17 cellular contexts compared by ENCODE assay signal in the genomic region with DNA sequence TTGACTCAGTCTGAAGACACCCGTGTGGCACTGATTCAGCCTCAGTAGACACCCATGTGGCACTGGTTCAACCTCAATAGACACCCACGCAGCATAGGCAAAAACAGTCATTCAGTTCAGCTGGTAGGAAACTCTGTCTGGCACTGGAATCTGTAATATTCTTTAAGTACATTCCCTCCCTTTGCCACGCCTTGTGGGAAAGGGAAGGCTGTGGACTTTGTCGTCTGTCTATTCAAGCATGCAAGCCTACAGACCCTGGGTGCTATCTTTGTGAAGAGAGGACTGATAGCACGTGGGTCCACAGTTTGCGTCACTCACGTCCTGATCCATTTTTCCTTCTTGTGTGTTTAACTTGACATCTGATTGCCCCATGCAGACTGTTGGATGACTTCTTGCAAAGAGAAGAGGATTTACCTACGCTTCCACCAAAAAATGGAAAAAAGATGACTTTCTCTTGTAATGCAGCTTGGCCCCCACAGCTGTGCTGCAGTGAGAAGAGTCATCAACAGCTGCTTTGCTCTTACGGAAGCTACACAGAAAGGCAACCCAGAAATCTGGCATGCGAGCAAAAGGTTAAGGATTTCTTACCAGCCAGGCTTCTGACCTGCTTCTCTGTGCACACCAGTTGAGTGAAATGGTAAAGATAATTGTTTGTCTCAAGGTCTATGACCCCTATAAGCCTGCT.
DNase-seq lines count a peak whose midpoint lies in the region; ATAC-seq, FAIRE-seq and TF ChIP-seq lines count a peak whose summit lies in the region.
"Had no signal": no experiment of that assay in that cellular context is flagged by ENCODE, and none has a peak within 500 bp of the region (broad histone marks: within the 10 kb centered on the region; RNA-seq: fewer than 3 reads in every experiment).

No MANE protein-coding gene starts in this region.

- DNase-seq in A549 (ENCODE audit: low read depth in 1 of 2, low spot score in 1 of 2) (peak in 1 of 2 experiments; percentile 69), MG63 (peak; percentile 38), epithelial cell of proximal tubule (ENCODE audit: low read depth) (peak; percentile 99), myocyte (ENCODE audit: low read depth) (peak; percentile 79), HAP-1 (ENCODE audit: low spot score in 2 of 2) (no peak)
- DNase-seq in activated CD4-positive, CD25-positive, alpha-beta regulatory T cell treated with anti-CD3 and anti-CD28 coated beads, Interleukin-2, amount 50 U/mL, for 72 hours, result no peak
- DNase-seq in activated CD8-positive, alpha-beta memory T cell treated with anti-CD3 and anti-CD28 coated beads, Interleukin-2, amount 50 U/mL, for 4 hours, result no peak
- DNase-seq: activated CD4-positive, alpha-beta T cell treated with anti-CD3 and anti-CD28 coated beads, Interleukin-2, amount 50 U/mL, for 1 hour; NCI-H1092; NCI-H345; substantia nigra; T-helper 2 cell had no signal

- no peak for FAIRE-seq in A549 (lab: Jason Lieb, UNC)
- FAIRE-seq: GM12891, GM19239 had no signal

- TF ChIP-seq RAD21 in A549 (conservative IDR thresholded peaks at IDR 0.05 in 1 of 2, IDR thresholded peaks at IDR 0.05 in 1 of 2), result no peak

- H3K27ac ChIP-seq in A549, result peak overlapping the region; percentile 63 to 66

- no peak overlapping the region for H3K4me3 ChIP-seq in A549
- no peak overlapping the region for H3K4me3 ChIP-seq in MG63
- peak overlapping the region; percentile 17 for H3K4me3 ChIP-seq in epithelial cell of proximal tubule (ENCODE audit: low read depth, low read length)
- no peak overlapping the region for H3K4me3 ChIP-seq in HAP-1
- H3K4me3 ChIP-seq: GM23338 had no signal

- WGBS in A549 (ENCODE audit: missing lambda C conversion rate), result 55% methylated on average over 10 of the region's 10 CpGs

- POLR2A ChIA-PET in A549 (lab: Yijun Ruan, JAX), result no interaction called here

- H3K9me3 ChIP-seq in A549 (no peaks in the 10 kb centered on the region), MG63 (no peaks in the 10 kb centered on the region), HAP-1 (no peaks in the 10 kb centered on the region)

- TF ChIP-seq POLR2A in A549 (IDR thresholded peaks at IDR 0.05; ENCODE audit: low read length), result no peak

- peak overlapping the region; percentile 35 for H3K4me2 ChIP-seq in A549
- H3K4me2 ChIP-seq: GM23338 had no signal

- no peaks in the 10 kb centered on the region for H3K36me3 ChIP-seq in MG63
- no peaks in the 10 kb centered on the region for H3K36me3 ChIP-seq in HAP-1 (replicated peaks)

- H3K4me1 ChIP-seq in A549 (peaks cover 55% of the 10 kb centered on the region), HAP-1 (no peaks in the 10 kb centered on the region)

- in situ Hi-C loops in HAP-1 (cut with MboI; ENCODE audit: low sequenced_read_pairs), result no loop called here

- H3K27me3 ChIP-seq in MG63 (no peaks in the 10 kb centered on the region), HAP-1 (ENCODE audit: low read depth) (no peaks in the 10 kb centered on the region)

- no peak for TF ChIP-seq CTCF in A549 (IDR thresholded peaks at IDR 0.05)
- no peak for TF ChIP-seq CTCF in epithelial cell of proximal tubule (conservative IDR thresholded peaks at IDR 0.05; ENCODE audit: low read depth, low read length)

- CTCF ChIA-PET in A549 (lab: Yijun Ruan, JAX), result interaction anchor here (1.2 kb wide), 1 partner anchor 1099 kb away, joined by 3 read pairs; no protein-coding TSS in a partner anchor

- ATAC-seq in A549 (peak; percentile 54 to 72; a peak in 3 of 6 replicates), GM18907 (IDR thresholded peaks at IDR 0.05; ENCODE audit: unreplicated experiment) (no peak)
- ATAC-seq: GM23338, sciatic nerve had no signal

- no peak for TF ChIP-seq EP300 in A549 (IDR thresholded peaks at IDR 0.05)

TF ChIP-seq in A549, 52 proteins besides CTCF, POLR2A, EP300 and RAD21 (continues in another document):
- no peak for TF ChIP-seq EHF (CRISPR knock-in tag; IDR thresholded peaks at IDR 0.05)
- TF ChIP-seq, protein P1, sequence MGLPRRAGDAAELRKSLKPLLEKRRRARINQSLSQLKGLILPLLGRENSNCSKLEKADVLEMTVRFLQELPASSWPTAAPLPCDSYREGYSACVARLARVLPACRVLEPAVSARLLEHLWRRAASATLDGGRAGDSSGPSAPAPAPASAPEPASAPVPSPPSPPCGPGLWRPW (IDR thresholded peaks at IDR 0.05), result no peak
- no peak for TF ChIP-seq SREBF2 (IDR thresholded peaks at IDR 0.05)
- TF ChIP-seq, protein P2, sequence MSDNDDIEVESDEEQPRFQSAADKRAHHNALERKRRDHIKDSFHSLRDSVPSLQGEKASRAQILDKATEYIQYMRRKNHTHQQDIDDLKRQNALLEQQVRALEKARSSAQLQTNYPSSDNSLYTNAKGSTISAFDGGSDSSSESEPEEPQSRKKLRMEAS (IDR thresholded peaks at IDR 0.05), result no peak
- no peak for TF ChIP-seq FOXS1 (CRISPR knock-in tag; IDR thresholded peaks at IDR 0.05)
- TF ChIP-seq, protein P3, sequence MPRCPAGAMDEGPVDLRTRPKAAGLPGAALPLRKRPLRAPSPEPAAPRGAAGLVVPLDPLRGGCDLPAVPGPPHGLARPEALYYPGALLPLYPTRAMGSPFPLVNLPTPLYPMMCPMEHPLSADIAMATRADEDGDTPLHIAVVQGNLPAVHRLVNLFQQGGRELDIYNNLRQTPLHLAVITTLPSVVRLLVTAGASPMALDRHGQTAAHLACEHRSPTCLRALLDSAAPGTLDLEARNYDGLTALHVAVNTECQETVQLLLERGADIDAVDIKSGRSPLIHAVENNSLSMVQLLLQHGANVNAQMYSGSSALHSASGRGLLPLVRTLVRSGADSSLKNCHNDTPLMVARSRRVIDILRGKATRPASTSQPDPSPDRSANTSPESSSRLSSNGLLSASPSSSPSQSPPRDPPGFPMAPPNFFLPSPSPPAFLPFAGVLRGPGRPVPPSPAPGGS (IDR thresholded peaks at IDR 0.05), result no peak
- no peak for TF ChIP-seq CHD2 (IDR thresholded peaks at IDR 0.05; ENCODE audit: low read length, partially characterized antibody)
- no peak for TF ChIP-seq HOXA7 (CRISPR knock-in tag; IDR thresholded peaks at IDR 0.05)
- TF ChIP-seq, protein P4, sequence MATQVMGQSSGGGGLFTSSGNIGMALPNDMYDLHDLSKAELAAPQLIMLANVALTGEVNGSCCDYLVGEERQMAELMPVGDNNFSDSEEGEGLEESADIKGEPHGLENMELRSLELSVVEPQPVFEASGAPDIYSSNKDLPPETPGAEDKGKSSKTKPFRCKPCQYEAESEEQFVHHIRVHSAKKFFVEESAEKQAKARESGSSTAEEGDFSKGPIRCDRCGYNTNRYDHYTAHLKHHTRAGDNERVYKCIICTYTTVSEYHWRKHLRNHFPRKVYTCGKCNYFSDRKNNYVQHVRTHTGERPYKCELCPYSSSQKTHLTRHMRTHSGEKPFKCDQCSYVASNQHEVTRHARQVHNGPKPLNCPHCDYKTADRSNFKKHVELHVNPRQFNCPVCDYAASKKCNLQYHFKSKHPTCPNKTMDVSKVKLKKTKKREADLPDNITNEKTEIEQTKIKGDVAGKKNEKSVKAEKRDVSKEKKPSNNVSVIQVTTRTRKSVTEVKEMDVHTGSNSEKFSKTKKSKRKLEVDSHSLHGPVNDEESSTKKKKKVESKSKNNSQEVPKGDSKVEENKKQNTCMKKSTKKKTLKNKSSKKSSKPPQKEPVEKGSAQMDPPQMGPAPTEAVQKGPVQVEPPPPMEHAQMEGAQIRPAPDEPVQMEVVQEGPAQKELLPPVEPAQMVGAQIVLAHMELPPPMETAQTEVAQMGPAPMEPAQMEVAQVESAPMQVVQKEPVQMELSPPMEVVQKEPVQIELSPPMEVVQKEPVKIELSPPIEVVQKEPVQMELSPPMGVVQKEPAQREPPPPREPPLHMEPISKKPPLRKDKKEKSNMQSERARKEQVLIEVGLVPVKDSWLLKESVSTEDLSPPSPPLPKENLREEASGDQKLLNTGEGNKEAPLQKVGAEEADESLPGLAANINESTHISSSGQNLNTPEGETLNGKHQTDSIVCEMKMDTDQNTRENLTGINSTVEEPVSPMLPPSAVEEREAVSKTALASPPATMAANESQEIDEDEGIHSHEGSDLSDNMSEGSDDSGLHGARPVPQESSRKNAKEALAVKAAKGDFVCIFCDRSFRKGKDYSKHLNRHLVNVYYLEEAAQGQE (IDR thresholded peaks at IDR 0.05), result no peak
- TF ChIP-seq RNF2 (IDR thresholded peaks at IDR 0.05; ENCODE audit: borderline replicate concordance, low read depth), result no peak
- TF ChIP-seq, protein P5, sequence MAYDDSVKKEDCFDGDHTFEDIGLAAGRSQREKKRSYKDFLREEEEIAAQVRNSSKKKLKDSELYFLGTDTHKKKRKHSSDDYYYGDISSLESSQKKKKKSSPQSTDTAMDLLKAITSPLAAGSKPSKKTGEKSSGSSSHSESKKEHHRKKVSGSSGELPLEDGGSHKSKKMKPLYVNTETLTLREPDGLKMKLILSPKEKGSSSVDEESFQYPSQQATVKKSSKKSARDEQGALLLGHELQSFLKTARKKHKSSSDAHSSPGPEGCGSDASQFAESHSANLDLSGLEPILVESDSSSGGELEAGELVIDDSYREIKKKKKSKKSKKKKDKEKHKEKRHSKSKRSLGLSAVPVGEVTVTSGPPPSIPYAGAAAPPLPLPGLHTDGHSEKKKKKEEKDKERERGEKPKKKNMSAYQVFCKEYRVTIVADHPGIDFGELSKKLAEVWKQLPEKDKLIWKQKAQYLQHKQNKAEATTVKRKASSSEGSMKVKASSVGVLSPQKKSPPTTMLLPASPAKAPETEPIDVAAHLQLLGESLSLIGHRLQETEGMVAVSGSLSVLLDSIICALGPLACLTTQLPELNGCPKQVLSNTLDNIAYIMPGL (CRISPR knock-in tag; IDR thresholded peaks at IDR 0.05; ENCODE audit: borderline replicate concordance), result no peak
- TF ChIP-seq, protein P6, sequence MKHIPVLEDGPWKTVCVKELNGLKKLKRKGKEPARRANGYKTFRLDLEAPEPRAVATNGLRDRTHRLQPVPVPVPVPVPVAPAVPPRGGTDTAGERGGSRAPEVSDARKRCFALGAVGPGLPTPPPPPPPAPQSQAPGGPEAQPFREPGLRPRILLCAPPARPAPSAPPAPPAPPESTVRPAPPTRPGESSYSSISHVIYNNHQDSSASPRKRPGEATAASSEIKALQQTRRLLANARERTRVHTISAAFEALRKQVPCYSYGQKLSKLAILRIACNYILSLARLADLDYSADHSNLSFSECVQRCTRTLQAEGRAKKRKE (CRISPR knock-in tag; IDR thresholded peaks at IDR 0.05; ENCODE audit: low read depth), result no peak
- TF ChIP-seq, protein P7, sequence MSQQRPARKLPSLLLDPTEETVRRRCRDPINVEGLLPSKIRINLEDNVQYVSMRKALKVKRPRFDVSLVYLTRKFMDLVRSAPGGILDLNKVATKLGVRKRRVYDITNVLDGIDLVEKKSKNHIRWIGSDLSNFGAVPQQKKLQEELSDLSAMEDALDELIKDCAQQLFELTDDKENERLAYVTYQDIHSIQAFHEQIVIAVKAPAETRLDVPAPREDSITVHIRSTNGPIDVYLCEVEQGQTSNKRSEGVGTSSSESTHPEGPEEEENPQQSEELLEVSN (IDR thresholded peaks at IDR 0.05; ENCODE audit: borderline replicate concordance, low read depth), result no peak
- no peak for TF ChIP-seq NR3C1 (IDR thresholded peaks at IDR 0.05)
- TF ChIP-seq BHLHE40 (IDR thresholded peaks at IDR 0.05; ENCODE audit: low read depth, low read length), result no peak
- TF ChIP-seq ESRRA (IDR thresholded peaks at IDR 0.05; ENCODE audit: borderline replicate concordance, low read length), result no peak
- TF ChIP-seq NFE2L2 (conservative IDR thresholded peaks at IDR 0.05; ENCODE audit: low read length), result no peak

Comparison
In these comparisons a context has a peak if more than half of its experiments do, and no peak if none do; other contexts are left out.
1. DNase-seq: peak in MG63 (single experiment), epithelial cell of proximal tubule (single experiment) and myocyte (single experiment); none in HAP-1 (0 of 2), activated CD4-positive, CD25-positive, alpha-beta regulatory T cell treated with anti-CD3 and anti-CD28 coated beads, Interleukin-2, amount 50 U/mL, for 72 hours (single experiment) and activated CD8-positive, alpha-beta memory T cell treated with anti-CD3 and anti-CD28 coated beads, Interleukin-2, amount 50 U/mL, for 4 hours (single experiment).